In the genomic region with DNA sequence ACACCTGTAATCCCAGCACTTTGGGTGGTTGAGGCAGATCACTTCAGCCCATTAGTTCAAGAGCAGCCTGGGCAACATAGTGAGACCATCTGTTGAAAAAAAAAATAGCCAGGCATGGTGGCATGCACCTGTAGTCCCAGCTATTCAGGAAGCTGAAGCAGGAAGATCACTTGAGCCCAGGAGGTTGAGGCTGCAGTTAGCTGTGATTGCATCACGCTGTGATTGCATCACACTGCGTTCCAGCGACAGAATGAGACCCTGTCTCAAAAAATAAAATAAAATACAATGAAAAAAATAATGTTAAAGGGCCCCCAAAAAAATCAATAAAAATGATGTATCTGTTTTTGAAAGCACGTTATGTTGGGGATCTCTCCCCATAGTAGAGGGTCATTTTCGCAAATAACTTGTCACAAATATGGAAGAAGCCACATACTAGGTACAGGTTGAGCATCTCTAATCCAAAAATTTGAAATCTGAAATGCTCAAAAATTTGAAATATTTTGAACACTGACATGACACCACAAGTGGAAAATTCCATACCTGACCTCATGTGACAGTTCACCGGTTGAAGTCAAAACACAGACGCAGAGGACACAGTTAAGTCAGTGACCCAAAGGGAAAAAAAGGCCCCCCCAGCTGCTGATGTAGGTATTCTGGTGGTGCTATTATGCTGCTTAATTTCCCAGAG, we compare ENCODE assay signal across 17 cellular contexts. TPM values are rescaled to one million over a fixed set of nuclear protein-coding genes. Genes with fewer than 3 reads are reported as not detected.
DNase-seq lines count a peak whose midpoint lies in the region; ATAC-seq lines count a peak whose summit lies in the region.
"Had no signal": no experiment of that assay in that cellular context is flagged by ENCODE, and none has a peak within 500 bp of the region (broad histone marks: within the 10 kb centered on the region; RNA-seq: fewer than 3 reads in every experiment).

No MANE protein-coding gene starts in this region.

- DNase-seq in Right ventricle myocardium superior (peak; percentile 40), cardiac septum (ENCODE audit: low spot score) (no peak), MV-4-11 (lab: John Stamatoyannopoulos, UW) (peak; percentile 9), iris pigment epithelial cell (ENCODE audit: low read depth) (peak; percentile 18), posterior vena cava (ENCODE audit: low spot score) (no peak), DMS 273 treated with DMSO at 0.1 percent for 48 hours (lab: John Stamatoyannopoulos, UW) (no peak)
- no peak for DNase-seq in activated naive CD4-positive, alpha-beta T cell (lab: John Stamatoyannopoulos, UW)
- DNase-seq: BE2C, GM23248, KBM-7, MM.1S, NCI-H1092 treated with DMSO at 0.1 percent for 48 hours, NCI-H1436 treated with DMSO at 0.1 percent for 48 hours, NCI-H2029, NCI-H2227 treated with DMSO at 0.1 percent for 48 hours, NCI-H510A, T-helper 17 cell had no signal

- ATAC-seq in Right ventricle myocardium superior (ENCODE audit: poor library complexity) = no peak
- ATAC-seq: T-helper 17 cell had no signal

- intact Hi-C loops in Right ventricle myocardium superior (cut with DNase I) = no loop called here
- intact Hi-C loops in cardiac septum (cut with DNase I) = no loop called here
- intact Hi-C loops in posterior vena cava (cut with DNase I) = no loop called here

RNA-seq across cellular contexts. Expression of a gene that starts 9.5 kb away (rescaled TPM):
- 182 TPM for total RNA-seq in Right ventricle myocardium superior
- total RNA-seq in cardiac septum = 149 TPM
- 10 to 100 TPM; 38.4 to 47.5 TPM for total RNA-seq in posterior vena cava

RNA-seq across cellular contexts. Expression of a gene that starts 10.7 kb away (rescaled TPM):
- total RNA-seq in Right ventricle myocardium superior (2.1 TPM), cardiac septum (3.0 TPM), posterior vena cava (1 to 10 TPM; 5.0 to 5.4 TPM)

RNA-seq across cellular contexts. Expression of a gene that starts 56.4 kb away (rescaled TPM):
- total RNA-seq in Right ventricle myocardium superior (61.2 TPM), cardiac septum (34.7 TPM), posterior vena cava (10 to 100 TPM; 13.0 to 21.3 TPM)

Comparison
In these comparisons a context has a peak if more than half of its experiments do, and no peak if none do; other contexts are left out.
1. DNase-seq: peak in Right ventricle myocardium superior (single experiment), MV-4-11 (single experiment) and iris pigment epithelial cell (single experiment); none in cardiac septum (single experiment), activated naive CD4-positive, alpha-beta T cell (0 of 4), posterior vena cava (single experiment) and DMS 273 treated with DMSO at 0.1 percent for 48 hours (single experiment).